Comparison of ENCODE assay signal across 8 cellular contexts in genomic region chr19:36113895-36114762, GRCh38. TPM values are rescaled to one million over a fixed set of nuclear protein-coding genes. Genes with fewer than 3 reads are reported as not detected.
DNase-seq lines count a peak whose midpoint lies in the region; ATAC-seq and TF ChIP-seq lines count a peak whose summit lies in the region.

No MANE protein-coding gene starts in this region.

- H3K4me1 ChIP-seq in HEK293 (ENCODE audit: control insufficient read depth, insufficient read depth, low read length) (peaks cover 20% of the 10 kb centered on the region), SJCRH30 (peaks cover 22% of the 10 kb centered on the region)

- H3K27me3 ChIP-seq in SJCRH30: no peaks in the 10 kb centered on the region

- no peak for ATAC-seq in HG02870 (IDR thresholded peaks at IDR 0.05; ENCODE audit: unreplicated experiment)

- H3K4me3 ChIP-seq in HEK293 (ENCODE audit: low read depth, low read length) (peak overlapping the region; percentile 51), SJCRH30 (peak overlapping the region; percentile 65)

- H3K36me3 ChIP-seq in HEK293 (ENCODE audit: control insufficient read depth in 2 of 2, insufficient read depth in 1 of 2, low read length in 2 of 2) (peaks cover 50 to 60% of the 10 kb centered on the region in 2 experiments), SJCRH30 (peaks cover 16% of the 10 kb centered on the region; the same call in 1 of the 2 replicates)

- TF ChIP-seq CTCF in HEK293 (tag by site-specific recombination; IDR thresholded peaks at IDR 0.05): peak; percentile 32; the same call in 1 of the 2 replicates

- DNase-seq in DMS53 (lab: John Stamatoyannopoulos, UW) (peak; percentile 87), SJCRH30 (peak; percentile 66 to 69), medulla oblongata (ENCODE audit: extremely low spot score) (peak; percentile 34), DMS153 treated with DMSO at 0.1 percent for 48 hours (lab: John Stamatoyannopoulos, UW; ENCODE audit: unreplicated experiment) (no peak)

- H3K9me3 ChIP-seq in HEK293 (ENCODE audit: control insufficient read depth, insufficient read depth, low read depth, low read length) (no peaks in the 10 kb centered on the region), SJCRH30 (replicated peaks) (no peaks in the 10 kb centered on the region)

- CTCF ChIA-PET in HEK293 (lab: Yijun Ruan, JAX): interaction anchor here (0.6 to 5.1 kb wide), 12 partner anchors 13 to 421 kb away, joined by 3 to 49 read pairs (median 4); partner anchors contain the start of genes ALKBH6 and THAP8

- POLR2A ChIA-PET in HEK293 (lab: Yijun Ruan, JAX): interaction anchor here (0.6 to 4.5 kb wide), 43 partner anchors 8 to 1436 kb away, joined by 3 to 96 read pairs (median 4); partner anchors contain the start of genes ALKBH6, CAPNS1, COX6B1 and LIN37

- peak overlapping the region; percentile 92 for H3K27ac ChIP-seq in HEK293 (ENCODE audit: extremely low read depth, low read depth, low read length)
- peak overlapping the region; percentile 82 for H3K27ac ChIP-seq in SJCRH30
- peak overlapping the region; percentile 95 for H3K27ac ChIP-seq in cingulate gyrus (ENCODE audit: low read depth, low read length)
- H3K27ac ChIP-seq in temporal lobe (ENCODE audit: low read depth, low read length): peak overlapping the region; percentile 79

TF ChIP-seq in HEK293, 187 proteins besides CTCF, POLR2A, EP300 and RAD21 (continues in another document):
- TF ChIP-seq, protein P1, sequence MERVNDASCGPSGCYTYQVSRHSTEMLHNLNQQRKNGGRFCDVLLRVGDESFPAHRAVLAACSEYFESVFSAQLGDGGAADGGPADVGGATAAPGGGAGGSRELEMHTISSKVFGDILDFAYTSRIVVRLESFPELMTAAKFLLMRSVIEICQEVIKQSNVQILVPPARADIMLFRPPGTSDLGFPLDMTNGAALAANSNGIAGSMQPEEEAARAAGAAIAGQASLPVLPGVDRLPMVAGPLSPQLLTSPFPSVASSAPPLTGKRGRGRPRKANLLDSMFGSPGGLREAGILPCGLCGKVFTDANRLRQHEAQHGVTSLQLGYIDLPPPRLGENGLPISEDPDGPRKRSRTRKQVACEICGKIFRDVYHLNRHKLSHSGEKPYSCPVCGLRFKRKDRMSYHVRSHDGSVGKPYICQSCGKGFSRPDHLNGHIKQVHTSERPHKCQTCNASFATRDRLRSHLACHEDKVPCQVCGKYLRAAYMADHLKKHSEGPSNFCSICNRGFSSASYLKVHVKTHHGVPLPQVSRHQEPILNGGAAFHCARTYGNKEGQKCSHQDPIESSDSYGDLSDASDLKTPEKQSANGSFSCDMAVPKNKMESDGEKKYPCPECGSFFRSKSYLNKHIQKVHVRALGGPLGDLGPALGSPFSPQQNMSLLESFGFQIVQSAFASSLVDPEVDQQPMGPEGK (tag by site-specific recombination; IDR thresholded peaks at IDR 0.05): peak; percentile 81; the same call in 1 of the 2 replicates
- TF ChIP-seq, protein P2, sequence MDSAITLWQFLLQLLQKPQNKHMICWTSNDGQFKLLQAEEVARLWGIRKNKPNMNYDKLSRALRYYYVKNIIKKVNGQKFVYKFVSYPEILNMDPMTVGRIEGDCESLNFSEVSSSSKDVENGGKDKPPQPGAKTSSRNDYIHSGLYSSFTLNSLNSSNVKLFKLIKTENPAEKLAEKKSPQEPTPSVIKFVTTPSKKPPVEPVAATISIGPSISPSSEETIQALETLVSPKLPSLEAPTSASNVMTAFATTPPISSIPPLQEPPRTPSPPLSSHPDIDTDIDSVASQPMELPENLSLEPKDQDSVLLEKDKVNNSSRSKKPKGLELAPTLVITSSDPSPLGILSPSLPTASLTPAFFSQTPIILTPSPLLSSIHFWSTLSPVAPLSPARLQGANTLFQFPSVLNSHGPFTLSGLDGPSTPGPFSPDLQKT (IDR thresholded peaks at IDR 0.05; ENCODE audit: borderline replicate concordance, low read depth, low read length): no peak
- TF ChIP-seq HOXC10 (CRISPR knock-in tag; IDR thresholded peaks at IDR 0.05): no peak
- no peak for TF ChIP-seq ZBTB8A (tag by site-specific recombination; IDR thresholded peaks at IDR 0.05)
- no peak for TF ChIP-seq ZNF792 (tag by site-specific recombination; IDR thresholded peaks at IDR 0.05)
- TF ChIP-seq ZBTB48 (tag by site-specific recombination; IDR thresholded peaks at IDR 0.05): peak; percentile 78; the same call in 1 of the 2 replicates
- TF ChIP-seq ZNF274 (IDR thresholded peaks at IDR 0.05; ENCODE audit: low read length): no peak
- TF ChIP-seq ZNF274 (tag by site-specific recombination; IDR thresholded peaks at IDR 0.05; ENCODE audit: borderline replicate concordance): no peak
- peak; percentile 95 for TF ChIP-seq ZNF10 (tag by site-specific recombination; IDR thresholded peaks at IDR 0.05)
- TF ChIP-seq ZBTB10 (tag by site-specific recombination; IDR thresholded peaks at IDR 0.05): peak; percentile 76; the same call in 1 of the 2 replicates
- no peak for TF ChIP-seq ZNF624 (tag by site-specific recombination; IDR thresholded peaks at IDR 0.05)
- TF ChIP-seq GLIS2 (tag by site-specific recombination; IDR thresholded peaks at IDR 0.05): peak; percentile 86
- TF ChIP-seq ZNF530 (tag by site-specific recombination; IDR thresholded peaks at IDR 0.05; ENCODE audit: low read depth): no peak
- TF ChIP-seq ZNF239 (tag by site-specific recombination; IDR thresholded peaks at IDR 0.05): no peak
- no peak for TF ChIP-seq ZNF610 (tag by site-specific recombination; IDR thresholded peaks at IDR 0.05; ENCODE audit: borderline replicate concordance)
- TF ChIP-seq ZNF404 (tag by site-specific recombination; IDR thresholded peaks at IDR 0.05): no peak
- TF ChIP-seq, protein P3, sequence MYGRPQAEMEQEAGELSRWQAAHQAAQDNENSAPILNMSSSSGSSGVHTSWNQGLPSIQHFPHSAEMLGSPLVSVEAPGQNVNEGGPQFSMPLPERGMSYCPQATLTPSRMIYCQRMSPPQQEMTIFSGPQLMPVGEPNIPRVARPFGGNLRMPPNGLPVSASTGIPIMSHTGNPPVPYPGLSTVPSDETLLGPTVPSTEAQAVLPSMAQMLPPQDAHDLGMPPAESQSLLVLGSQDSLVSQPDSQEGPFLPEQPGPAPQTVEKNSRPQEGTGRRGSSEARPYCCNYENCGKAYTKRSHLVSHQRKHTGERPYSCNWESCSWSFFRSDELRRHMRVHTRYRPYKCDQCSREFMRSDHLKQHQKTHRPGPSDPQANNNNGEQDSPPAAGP (tag by site-specific recombination; IDR thresholded peaks at IDR 0.05): no peak
- no peak for TF ChIP-seq PRDM6 (tag by site-specific recombination; IDR thresholded peaks at IDR 0.05)

RNA-seq across cellular contexts. Expression of gene POLR2I, which starts 0.5 kb away (rescaled TPM):
- total RNA-seq in SJCRH30 (2014; rRNA removed; shearing (Covaris generic)): 140 and 153 TPM in 2 replicates
- 41.8 TPM for total RNA-seq in temporal lobe

RNA-seq across cellular contexts. Expression of gene TBCB, which starts 1.1 kb away (rescaled TPM):
- total RNA-seq in SJCRH30 (2014; rRNA removed; shearing (Covaris generic)): 212 and 217 TPM in 2 replicates
- total RNA-seq in temporal lobe: 274 TPM

RNA-seq across cellular contexts. Expression of gene OVOL3, which starts 3.2 kb away (rescaled TPM):
- 0.79 and 1.4 TPM in 2 replicates for total RNA-seq in SJCRH30 (2014; rRNA removed; shearing (Covaris generic))
- total RNA-seq in temporal lobe: not detected

RNA-seq across cellular contexts. Expression of gene CAPNS1, which starts 25.7 kb away (rescaled TPM):
- total RNA-seq in SJCRH30 (2014; rRNA removed; shearing (Covaris generic)): 339 and 397 TPM in 2 replicates
- total RNA-seq in temporal lobe: 78.7 TPM

RNA-seq across cellular contexts. Expression of gene COX7A1, which starts 38.1 kb away (rescaled TPM):
- total RNA-seq in SJCRH30 (2014; rRNA removed; shearing (Covaris generic)): 0.61 TPM in 1 of 2 replicates, not detected in the other
- total RNA-seq in temporal lobe: 1.5 TPM
